ENCODE assay signal across 30 cellular contexts in genomic region chr9:95201201-95201600, GRCh38.
"Had no signal": no experiment of that assay in that cellular context is flagged by ENCODE, and none has a peak within 500 bp of the region (broad histone marks: within the 10 kb centered on the region; RNA-seq: fewer than 3 reads in every experiment).

No MANE protein-coding gene starts in this region.

- H3K27me3 ChIP-seq: body of pancreas, cardiac muscle cell, dorsolateral prefrontal cortex, foreskin keratinocyte, heart left ventricle, left lung, ovary, right lobe of liver, uterus had no signal

- H3K4me1 ChIP-seq: uterus had no signal

- H3K36me3 ChIP-seq: cardiac muscle cell, heart left ventricle, left lung, lower lobe of right lung, ovary, right lobe of liver, thoracic aorta, uterus had no signal

- H3K27me3 Mint-ChIP-seq: activated CD4-positive, alpha-beta T cell treated with anti-CD3 and anti-CD28 coated beads for 36 hours; activated CD8-positive, alpha-beta memory T cell treated with anti-CD3 and anti-CD28 coated beads, Interleukin-2, amount 10 ng/mL, durations not matched to agents 7 days and 5 days; activated naive CD4-positive, alpha-beta T cell treated with anti-CD3 and anti-CD28 coated beads, Interleukin-2, amount 10 ng/mL, durations not matched to agents 7 days and 5 days; naive B cell; progenitor cell of endocrine pancreas; stimulated activated naive CD8-positive, alpha-beta T cell treated with anti-CD3 and anti-CD28 coated beads, Interleukin-15, Interleukin-2, amounts not matched to agents 100 ng/mL and 50 ng/mL, for 24 hours; type B pancreatic cell had no signal

- H3K36me3 Mint-ChIP-seq: activated naive CD4-positive, alpha-beta T cell treated with anti-CD3 and anti-CD28 coated beads, Interleukin-2, amount 10 ng/mL, durations not matched to agents 7 days and 5 days; naive B cell had no signal

- H3K4me3 ChIP-seq: body of pancreas, cardiac muscle cell, coronary artery, dorsolateral prefrontal cortex, heart left ventricle, left lung, lower lobe of right lung, ovary, right lobe of liver, thoracic aorta, uterus had no signal

- ATAC-seq: activated CD4-positive, alpha-beta T cell treated with anti-CD3 and anti-CD28 coated beads for 36 hours; activated CD8-positive, alpha-beta memory T cell treated with anti-CD3 and anti-CD28 coated beads, Interleukin-2, amount 10 ng/mL, durations not matched to agents 7 days and 5 days; activated CD8-positive, alpha-beta T cell treated with anti-CD3 and anti-CD28 coated beads, Interleukin-2, amount 10 ng/mL, durations not matched to agents 7 days and 5 days; body of pancreas; foreskin keratinocyte; heart left ventricle; left lung; lower lobe of right lung; right lobe of liver had no signal

- H3K9me3 Mint-ChIP-seq: activated naive CD4-positive, alpha-beta T cell treated with anti-CD3 and anti-CD28 coated beads, Interleukin-2, amount 10 ng/mL, durations not matched to agents 7 days and 5 days; naive B cell; nephron progenitor cell; stimulated activated naive CD8-positive, alpha-beta T cell treated with anti-CD3 and anti-CD28 coated beads, Interleukin-15, Interleukin-2, amounts not matched to agents 100 ng/mL and 50 ng/mL, for 24 hours; type B pancreatic cell had no signal

- H3K4me1 Mint-ChIP-seq: activated CD8-positive, alpha-beta memory T cell treated with anti-CD3 and anti-CD28 coated beads, Interleukin-2, amount 10 ng/mL, durations not matched to agents 7 days and 5 days; naive B cell had no signal

- DNase-seq: activated CD4-positive, alpha-beta T cell treated with anti-CD3 and anti-CD28 coated beads for 36 hours; activated CD4-positive, CD25-positive, alpha-beta regulatory T cell; activated CD8-positive, alpha-beta memory T cell treated with anti-CD3 and anti-CD28 coated beads, Interleukin-2, amount 10 ng/mL, durations not matched to agents 7 days and 5 days; activated CD8-positive, alpha-beta T cell treated with anti-CD3 and anti-CD28 coated beads, Interleukin-2, amount 10 ng/mL, durations not matched to agents 7 days and 5 days; activated effector memory CD4-positive, alpha-beta T cell treated with anti-CD3 and anti-CD28 coated beads, Interleukin-2, amount 50 U/mL, for 16 hours; activated naive CD4-positive, alpha-beta T cell treated with anti-CD3 and anti-CD28 coated beads, Interleukin-2, amount 10 ng/mL, durations not matched to agents 7 days and 5 days; activated T-cell treated with anti-CD3 and anti-CD28 coated beads for 4 hours; amniotic stem cell; body of pancreas; cerebellar nuclear complex; dorsolateral prefrontal cortex; effector memory CD4-positive, alpha-beta T cell; erythroblast; foreskin keratinocyte; heart left ventricle; left lung; lower lobe of right lung; naive B cell; nephron progenitor cell; ovary; right lobe of liver; stimulated activated CD4-positive, alpha-beta T cell treated with anti-CD3 and anti-CD28 coated beads, Interleukin-12 subunit alpha, Interleukin-12 subunit beta, amount 100 ng/mL, for 4 hours; stimulated activated CD4-positive, alpha-beta T cell treated with anti-CD3 and anti-CD28 coated beads, Interleukin-4, amount 100 ng/mL, for 1 hour; uterus had no signal

- H3K27ac ChIP-seq: body of pancreas, cardiac muscle cell, coronary artery, foreskin keratinocyte, heart left ventricle, left lung, lower lobe of right lung, ovary, right lobe of liver, thoracic aorta, uterus had no signal

- H3K9me3 ChIP-seq: body of pancreas, heart left ventricle, left lung, lower lobe of right lung, ovary, right lobe of liver, thoracic aorta, uterus had no signal

- H3K4me3 Mint-ChIP-seq: activated CD4-positive, alpha-beta T cell treated with anti-CD3 and anti-CD28 coated beads for 36 hours; activated CD8-positive, alpha-beta memory T cell treated with anti-CD3 and anti-CD28 coated beads, Interleukin-2, amount 10 ng/mL, durations not matched to agents 7 days and 5 days; activated CD8-positive, alpha-beta T cell treated with anti-CD3 and anti-CD28 coated beads, Interleukin-2, amount 10 ng/mL, durations not matched to agents 7 days and 5 days; activated naive CD4-positive, alpha-beta T cell treated with anti-CD3 and anti-CD28 coated beads, Interleukin-2, amount 10 ng/mL, durations not matched to agents 7 days and 5 days; naive B cell; nephron progenitor cell; stimulated activated naive CD8-positive, alpha-beta T cell treated with anti-CD3 and anti-CD28 coated beads, Interleukin-15, Interleukin-2, amounts not matched to agents 100 ng/mL and 50 ng/mL, for 24 hours; type B pancreatic cell had no signal

- H3K27ac Mint-ChIP-seq: activated CD4-positive, alpha-beta T cell treated with anti-CD3 and anti-CD28 coated beads for 36 hours; activated CD8-positive, alpha-beta memory T cell treated with anti-CD3 and anti-CD28 coated beads, Interleukin-2, amount 10 ng/mL, durations not matched to agents 7 days and 5 days; activated CD8-positive, alpha-beta T cell treated with anti-CD3 and anti-CD28 coated beads, Interleukin-2, amount 10 ng/mL, durations not matched to agents 7 days and 5 days; activated naive CD4-positive, alpha-beta T cell treated with anti-CD3 and anti-CD28 coated beads, Interleukin-2, amount 10 ng/mL, durations not matched to agents 7 days and 5 days; naive B cell; nephron progenitor cell; progenitor cell of endocrine pancreas; stimulated activated naive CD8-positive, alpha-beta T cell treated with anti-CD3 and anti-CD28 coated beads, Interleukin-15, Interleukin-2, amounts not matched to agents 100 ng/mL and 50 ng/mL, for 24 hours; type B pancreatic cell had no signal
